In the genomic region with DNA sequence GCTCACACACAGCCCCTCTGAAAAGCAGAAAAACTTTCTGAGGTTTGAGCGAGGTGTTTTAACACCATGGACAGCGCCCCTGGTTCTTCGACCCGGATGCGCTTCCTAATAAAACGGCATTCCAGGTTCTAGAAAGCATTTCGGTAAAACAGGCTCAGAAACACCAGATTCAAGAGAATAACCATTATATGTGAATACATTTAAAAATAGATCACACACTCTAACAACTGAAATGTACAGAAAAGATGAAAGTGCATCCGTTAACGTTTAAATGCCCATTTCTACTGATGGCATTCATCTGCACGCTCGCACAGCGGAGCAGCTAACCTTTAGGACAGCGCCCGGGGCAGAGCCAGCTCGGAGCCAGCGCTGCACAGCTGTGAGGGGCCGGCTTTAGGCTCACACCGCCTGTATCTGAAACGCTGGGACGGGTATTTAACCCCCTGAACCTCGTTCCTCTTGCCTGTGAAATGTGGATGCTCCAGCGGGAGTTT, we compare ENCODE assay signal across 1 cellular context.
TF ChIP-seq lines count a peak whose summit lies in the region.

No MANE protein-coding gene starts in this region.

TF ChIP-seq in K562, 482 proteins besides CTCF, POLR2A, EP300 and RAD21 (continues in another document):
- TF ChIP-seq E2F3 (CRISPR knock-in tag; IDR thresholded peaks at IDR 0.05) (no peak), ZNF3 (CRISPR knock-in tag; IDR thresholded peaks at IDR 0.05) (no peak), TEAD4 (IDR thresholded peaks at IDR 0.05; ENCODE audit: low read length) (peak; percentile 13; the same call in 1 of the 2 replicates), TEAD4 (CRISPR knock-in tag; IDR thresholded peaks at IDR 0.05; ENCODE audit: borderline replicate concordance) (no peak), NR2C2 (CRISPR knock-in tag; IDR thresholded peaks at IDR 0.05) (peak; percentile 69; the same call in 1 of the 2 replicates), NR2C2 (tag; IDR thresholded peaks at IDR 0.05) (peak; percentile 97), MNT (conservative IDR thresholded peaks at IDR 0.05) (no peak; a peak in 1 of 4 replicates), SREBF2 (CRISPR knock-in tag; IDR thresholded peaks at IDR 0.05) (no peak), MCM5 (IDR thresholded peaks at IDR 0.05; ENCODE audit: low read depth) (no peak), BHLHE40 (IDR thresholded peaks at IDR 0.05; ENCODE audit: low read length) (no peak), TFAP4 (CRISPR knock-in tag; IDR thresholded peaks at IDR 0.05; ENCODE audit: borderline replicate concordance) (peak; percentile 14; the same call in 1 of the 2 replicates), STAT5A (IDR thresholded peaks at IDR 0.05; ENCODE audit: borderline replicate concordance, low read length) (no peak), ZBTB11 (CRISPR knock-in tag; IDR thresholded peaks at IDR 0.05) (peak in 1 of 3 experiments; percentile 74; a peak in 2 of 6 replicates), HDAC2 (IDR thresholded peaks at IDR 0.05) (0 out of 2 replicates have a peak, but pooled peaks have one; percentile 46), RUNX1 (IDR thresholded peaks at IDR 0.05; ENCODE audit: low read depth) (no peak), NKRF (IDR thresholded peaks at IDR 0.05; ENCODE audit: borderline replicate concordance) (no peak), LEF1 (IDR thresholded peaks at IDR 0.05) (no peak), ZNF830 (CRISPR knock-in tag; IDR thresholded peaks at IDR 0.05) (no peak), ZNF584 (CRISPR knock-in tag; IDR thresholded peaks at IDR 0.05; ENCODE audit: low read depth) (no peak), DNMT1 (IDR thresholded peaks at IDR 0.05) (no peak), U2AF2 (optimal IDR thresholded peaks at IDR 0.05; ENCODE audit: low read depth, low read length) (no peak), PHF8 (IDR thresholded peaks at IDR 0.05; ENCODE audit: borderline replicate concordance, low read length) (no peak), NCOA1 (IDR thresholded peaks at IDR 0.05; ENCODE audit: low read depth) (peak; percentile 57; the same call in 1 of the 2 replicates), RNF2 (IDR thresholded peaks at IDR 0.05) (no peak)
- TF ChIP-seq, protein P1, sequence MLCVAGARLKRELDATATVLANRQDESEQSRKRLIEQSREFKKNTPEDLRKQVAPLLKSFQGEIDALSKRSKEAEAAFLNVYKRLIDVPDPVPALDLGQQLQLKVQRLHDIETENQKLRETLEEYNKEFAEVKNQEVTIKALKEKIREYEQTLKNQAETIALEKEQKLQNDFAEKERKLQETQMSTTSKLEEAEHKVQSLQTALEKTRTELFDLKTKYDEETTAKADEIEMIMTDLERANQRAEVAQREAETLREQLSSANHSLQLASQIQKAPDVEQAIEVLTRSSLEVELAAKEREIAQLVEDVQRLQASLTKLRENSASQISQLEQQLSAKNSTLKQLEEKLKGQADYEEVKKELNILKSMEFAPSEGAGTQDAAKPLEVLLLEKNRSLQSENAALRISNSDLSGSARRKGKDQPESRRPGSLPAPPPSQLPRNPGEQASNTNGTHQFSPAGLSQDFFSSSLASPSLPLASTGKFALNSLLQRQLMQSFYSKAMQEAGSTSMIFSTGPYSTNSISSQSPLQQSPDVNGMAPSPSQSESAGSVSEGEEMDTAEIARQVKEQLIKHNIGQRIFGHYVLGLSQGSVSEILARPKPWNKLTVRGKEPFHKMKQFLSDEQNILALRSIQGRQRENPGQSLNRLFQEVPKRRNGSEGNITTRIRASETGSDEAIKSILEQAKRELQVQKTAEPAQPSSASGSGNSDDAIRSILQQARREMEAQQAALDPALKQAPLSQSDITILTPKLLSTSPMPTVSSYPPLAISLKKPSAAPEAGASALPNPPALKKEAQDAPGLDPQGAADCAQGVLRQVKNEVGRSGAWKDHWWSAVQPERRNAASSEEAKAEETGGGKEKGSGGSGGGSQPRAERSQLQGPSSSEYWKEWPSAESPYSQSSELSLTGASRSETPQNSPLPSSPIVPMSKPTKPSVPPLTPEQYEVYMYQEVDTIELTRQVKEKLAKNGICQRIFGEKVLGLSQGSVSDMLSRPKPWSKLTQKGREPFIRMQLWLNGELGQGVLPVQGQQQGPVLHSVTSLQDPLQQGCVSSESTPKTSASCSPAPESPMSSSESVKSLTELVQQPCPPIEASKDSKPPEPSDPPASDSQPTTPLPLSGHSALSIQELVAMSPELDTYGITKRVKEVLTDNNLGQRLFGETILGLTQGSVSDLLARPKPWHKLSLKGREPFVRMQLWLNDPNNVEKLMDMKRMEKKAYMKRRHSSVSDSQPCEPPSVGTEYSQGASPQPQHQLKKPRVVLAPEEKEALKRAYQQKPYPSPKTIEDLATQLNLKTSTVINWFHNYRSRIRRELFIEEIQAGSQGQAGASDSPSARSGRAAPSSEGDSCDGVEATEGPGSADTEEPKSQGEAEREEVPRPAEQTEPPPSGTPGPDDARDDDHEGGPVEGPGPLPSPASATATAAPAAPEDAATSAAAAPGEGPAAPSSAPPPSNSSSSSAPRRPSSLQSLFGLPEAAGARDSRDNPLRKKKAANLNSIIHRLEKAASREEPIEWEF (CRISPR knock-in tag; IDR thresholded peaks at IDR 0.05), result no peak
- TF ChIP-seq, protein P2, sequence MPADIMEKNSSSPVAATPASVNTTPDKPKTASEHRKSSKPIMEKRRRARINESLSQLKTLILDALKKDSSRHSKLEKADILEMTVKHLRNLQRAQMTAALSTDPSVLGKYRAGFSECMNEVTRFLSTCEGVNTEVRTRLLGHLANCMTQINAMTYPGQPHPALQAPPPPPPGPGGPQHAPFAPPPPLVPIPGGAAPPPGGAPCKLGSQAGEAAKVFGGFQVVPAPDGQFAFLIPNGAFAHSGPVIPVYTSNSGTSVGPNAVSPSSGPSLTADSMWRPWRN (IDR thresholded peaks at IDR 0.05; ENCODE audit: low read depth), result no peak
- TF ChIP-seq, protein P3, sequence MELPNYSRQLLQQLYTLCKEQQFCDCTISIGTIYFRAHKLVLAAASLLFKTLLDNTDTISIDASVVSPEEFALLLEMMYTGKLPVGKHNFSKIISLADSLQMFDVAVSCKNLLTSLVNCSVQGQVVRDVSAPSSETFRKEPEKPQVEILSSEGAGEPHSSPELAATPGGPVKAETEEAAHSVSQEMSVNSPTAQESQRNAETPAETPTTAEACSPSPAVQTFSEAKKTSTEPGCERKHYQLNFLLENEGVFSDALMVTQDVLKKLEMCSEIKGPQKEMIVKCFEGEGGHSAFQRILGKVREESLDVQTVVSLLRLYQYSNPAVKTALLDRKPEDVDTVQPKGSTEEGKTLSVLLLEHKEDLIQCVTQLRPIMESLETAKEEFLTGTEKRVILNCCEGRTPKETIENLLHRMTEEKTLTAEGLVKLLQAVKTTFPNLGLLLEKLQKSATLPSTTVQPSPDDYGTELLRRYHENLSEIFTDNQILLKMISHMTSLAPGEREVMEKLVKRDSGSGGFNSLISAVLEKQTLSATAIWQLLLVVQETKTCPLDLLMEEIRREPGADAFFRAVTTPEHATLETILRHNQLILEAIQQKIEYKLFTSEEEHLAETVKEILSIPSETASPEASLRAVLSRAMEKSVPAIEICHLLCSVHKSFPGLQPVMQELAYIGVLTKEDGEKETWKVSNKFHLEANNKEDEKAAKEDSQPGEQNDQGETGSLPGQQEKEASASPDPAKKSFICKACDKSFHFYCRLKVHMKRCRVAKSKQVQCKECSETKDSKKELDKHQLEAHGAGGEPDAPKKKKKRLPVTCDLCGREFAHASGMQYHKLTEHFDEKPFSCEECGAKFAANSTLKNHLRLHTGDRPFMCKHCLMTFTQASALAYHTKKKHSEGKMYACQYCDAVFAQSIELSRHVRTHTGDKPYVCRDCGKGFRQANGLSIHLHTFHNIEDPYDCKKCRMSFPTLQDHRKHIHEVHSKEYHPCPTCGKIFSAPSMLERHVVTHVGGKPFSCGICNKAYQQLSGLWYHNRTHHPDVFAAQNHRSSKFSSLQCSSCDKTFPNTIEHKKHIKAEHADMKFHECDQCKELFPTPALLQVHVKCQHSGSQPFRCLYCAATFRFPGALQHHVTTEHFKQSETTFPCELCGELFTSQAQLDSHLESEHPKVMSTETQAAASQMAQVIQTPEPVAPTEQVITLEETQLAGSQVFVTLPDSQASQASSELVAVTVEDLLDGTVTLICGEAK (IDR thresholded peaks at IDR 0.05), result peak; percentile 76
- TF ChIP-seq, protein P3 (CRISPR knock-in tag; IDR thresholded peaks at IDR 0.05), result no peak
